Comparison of ENCODE assay signal across 36 cellular contexts in genomic region chr4:47218631-47219030, GRCh38.
"Had no signal": no experiment of that assay in that cellular context is flagged by ENCODE, and none has a peak within 500 bp of the region (broad histone marks: within the 10 kb centered on the region; RNA-seq: fewer than 3 reads in every experiment).

No MANE protein-coding gene starts in this region.

- H3K27ac Mint-ChIP-seq: activated B cell treated with CpG ODN at 0.5 μM for 24 hours; activated CD4-positive, alpha-beta memory T cell treated with anti-CD3 and anti-CD28 coated beads for 36 hours; activated CD4-positive, alpha-beta T cell treated with anti-CD3 and anti-CD28 coated beads, Interleukin-2, amount 10 ng/mL, durations not matched to agents 24 days and 14 days; activated CD8-positive, alpha-beta T cell treated with anti-CD3 and anti-CD28 coated beads for 36 hours; activated naive CD4-positive, alpha-beta T cell treated with anti-CD3 and anti-CD28 coated beads for 36 hours; activated naive CD4-positive, alpha-beta T cell treated with anti-CD3 and anti-CD28 coated beads, Interleukin-2, amount 50 U/mL, for 72 hours; activated naive CD8-positive, alpha-beta T cell treated with anti-CD3 and anti-CD28 coated beads for 36 hours; activated T-cell treated with anti-CD3 and anti-CD28 coated beads, Interleukin-2, amount 50 U/mL, for 72 hours; activated T-helper 1 cell treated with anti-CD3 and anti-CD28 coated beads, Interleukin-12 subunit alpha, Interleukin-12 subunit beta, Interleukin-2, Interleukin-4 antibody, amounts not matched to agents 30 ng/mL and 10 ng/mL and 1 ng/mL, durations not matched to agents 14 hours and 24 hours and 36 hours; activated T-helper 17 cell treated with anti-CD3 and anti-CD28 coated beads, Interleukin-2, amount 50 U/mL, for 72 hours; T-helper 1 cell treated with Interleukin-12 subunit alpha and Interleukin-12 subunit beta and Interleukin-4 antibody, amounts not matched to agents 30 μg/mL and 1 μg/mL, for 36 hours; T-helper 2 cell treated with Interferon-gamma antibody and Interleukin-4, amounts not matched to agents 5 μg/mL and 100 μg/mL, for 36 hours had no signal

- H3K9me3 ChIP-seq: adrenal gland, breast epithelium had no signal

- H3K4me1 Mint-ChIP-seq: activated B cell treated with CpG ODN at 0.5 μM for 24 hours; activated CD4-positive, alpha-beta T cell treated with anti-CD3 and anti-CD28 coated beads, Interleukin-2, amount 10 ng/mL, durations not matched to agents 24 days and 14 days; activated naive CD8-positive, alpha-beta T cell treated with anti-CD3 and anti-CD28 coated beads for 36 hours; activated T-helper 17 cell treated with anti-CD3 and anti-CD28 coated beads, Interleukin-2, amount 50 U/mL, for 72 hours had no signal

- H3K4me1 ChIP-seq: adrenal gland, breast epithelium had no signal

- ATAC-seq: activated CD8-positive, alpha-beta T cell treated with anti-CD3 and anti-CD28 coated beads for 36 hours; activated naive CD4-positive, alpha-beta T cell treated with anti-CD3 and anti-CD28 coated beads, Interleukin-2, amount 50 U/mL, for 72 hours; activated T-cell treated with anti-CD3 and anti-CD28 coated beads, Interleukin-2, amount 50 U/mL, for 4 hours; activated T-cell treated with anti-CD3 and anti-CD28 coated beads, Interleukin-2, amount 50 U/mL, for 72 hours; activated T-helper 17 cell treated with anti-CD3 and anti-CD28 coated beads, Interleukin-2, amount 50 U/mL, for 72 hours had no signal

- H3K27me3 Mint-ChIP-seq: activated B cell treated with CpG ODN at 0.5 μM for 24 hours; activated CD4-positive, alpha-beta memory T cell treated with anti-CD3 and anti-CD28 coated beads for 36 hours; activated CD4-positive, alpha-beta T cell treated with anti-CD3 and anti-CD28 coated beads, Interleukin-2, amount 10 ng/mL, durations not matched to agents 24 days and 14 days; activated CD8-positive, alpha-beta T cell treated with anti-CD3 and anti-CD28 coated beads for 36 hours had no signal

- H3K4me3 Mint-ChIP-seq: activated B cell treated with CpG ODN at 0.5 μM for 24 hours; activated CD4-positive, alpha-beta memory T cell treated with anti-CD3 and anti-CD28 coated beads for 36 hours; activated CD4-positive, alpha-beta T cell treated with anti-CD3 and anti-CD28 coated beads, Interleukin-2, amount 10 ng/mL, durations not matched to agents 24 days and 14 days; activated CD8-positive, alpha-beta T cell treated with anti-CD3 and anti-CD28 coated beads for 36 hours; activated naive CD4-positive, alpha-beta T cell treated with anti-CD3 and anti-CD28 coated beads for 36 hours; activated naive CD8-positive, alpha-beta T cell treated with anti-CD3 and anti-CD28 coated beads for 36 hours; activated T-cell treated with anti-CD3 and anti-CD28 coated beads, Interleukin-2, amount 50 U/mL, for 4 hours; activated T-cell treated with anti-CD3 and anti-CD28 coated beads, Interleukin-2, amount 50 U/mL, for 72 hours; activated T-helper 1 cell treated with anti-CD3 and anti-CD28 coated beads, Interleukin-12 subunit alpha, Interleukin-12 subunit beta, Interleukin-2, Interleukin-4 antibody, amounts not matched to agents 30 ng/mL and 10 ng/mL and 1 ng/mL, durations not matched to agents 14 hours and 24 hours and 36 hours; activated T-helper 17 cell treated with anti-CD3 and anti-CD28 coated beads, Interleukin-2, amount 50 U/mL, for 72 hours; T-helper 1 cell treated with Interleukin-12 subunit alpha and Interleukin-12 subunit beta and Interleukin-4 antibody, amounts not matched to agents 30 μg/mL and 1 μg/mL, for 36 hours; T-helper 2 cell treated with Interferon-gamma antibody and Interleukin-4, amounts not matched to agents 5 μg/mL and 100 μg/mL, for 36 hours had no signal

- FAIRE-seq: TTC549 had no signal

- H3K36me3 Mint-ChIP-seq: activated CD4-positive, alpha-beta memory T cell treated with anti-CD3 and anti-CD28 coated beads for 36 hours; activated naive CD4-positive, alpha-beta T cell treated with anti-CD3 and anti-CD28 coated beads, Interleukin-2, amount 50 U/mL, for 72 hours; activated naive CD8-positive, alpha-beta T cell treated with anti-CD3 and anti-CD28 coated beads for 36 hours had no signal

- DNase-seq: activated B cell treated with CpG ODN at 0.5 μM for 24 hours; activated CD4-positive, alpha-beta memory T cell treated with anti-CD3 and anti-CD28 coated beads for 36 hours; activated CD4-positive, alpha-beta T cell treated with anti-CD3 and anti-CD28 coated beads for 4 hours; activated CD4-positive, alpha-beta T cell treated with anti-CD3 and anti-CD28 coated beads, Interleukin-2, amount 10 ng/mL, durations not matched to agents 24 days and 14 days; activated CD4-positive, alpha-beta T cell treated with anti-CD3 and anti-CD28 coated beads, Interleukin-2, amount 50 U/mL, for 1 hour; activated CD4-positive, alpha-beta T cell treated with anti-CD3 and anti-CD28 coated beads, Interleukin-2, amount 50 U/mL, for 4 hours; activated CD4-positive, CD25-positive, alpha-beta regulatory T cell treated with anti-CD3 and anti-CD28 coated beads, Interleukin-2, amount 50 U/mL, for 72 hours; activated CD8-positive, alpha-beta memory T cell treated with anti-CD3 and anti-CD28 coated beads, Interleukin-2, amount 50 U/mL, for 4 hours; activated CD8-positive, alpha-beta T cell treated with anti-CD3 and anti-CD28 coated beads for 36 hours; activated effector memory CD4-positive, alpha-beta T cell treated with anti-CD3 and anti-CD28 coated beads, Interleukin-2, amount 50 U/mL, for 16 hours; activated gamma-delta T cell treated with Interleukin-2 at 50 U/mL for 16 hours; activated naive CD4-positive, alpha-beta T cell; activated naive CD4-positive, alpha-beta T cell treated with anti-CD3 and anti-CD28 coated beads for 36 hours; activated naive CD4-positive, alpha-beta T cell treated with anti-CD3 and anti-CD28 coated beads, Interleukin-2, amount 50 U/mL, for 16 hours; activated naive CD8-positive, alpha-beta T cell treated with anti-CD3 and anti-CD28 coated beads for 36 hours; activated T-cell treated with anti-CD3 and anti-CD28 coated beads for 4 hours; activated T-cell treated with anti-CD3 and anti-CD28 coated beads, Interleukin-2, amount 50 U/mL, for 1 hour; activated T-cell treated with anti-CD3 and anti-CD28 coated beads, Interleukin-2, amount 50 U/mL, for 4 hours; activated T-cell treated with anti-CD3 and anti-CD28 coated beads, Interleukin-2, amount 50 U/mL, for 72 hours; adrenal gland; amniotic stem cell; aorta; brain microvascular endothelial cell; central memory CD4-positive, alpha-beta T cell; SW 1271; T-helper 1 cell; T-helper 2 cell; T-helper 9 cell had no signal

- H3K36me3 ChIP-seq: adrenal gland, brain microvascular endothelial cell, breast epithelium had no signal

- H3K4me3 ChIP-seq: adrenal gland, breast epithelium had no signal

- H3K27me3 ChIP-seq: adrenal gland, brain microvascular endothelial cell, breast epithelium had no signal

- H3K27ac ChIP-seq: adrenal gland, brain microvascular endothelial cell, breast epithelium, VCaP had no signal

- H3K9me3 Mint-ChIP-seq: activated B cell treated with CpG ODN at 0.5 μM for 24 hours; activated CD4-positive, alpha-beta memory T cell treated with anti-CD3 and anti-CD28 coated beads for 36 hours; activated CD4-positive, alpha-beta T cell treated with anti-CD3 and anti-CD28 coated beads, Interleukin-2, amount 10 ng/mL, durations not matched to agents 24 days and 14 days; activated CD8-positive, alpha-beta T cell treated with anti-CD3 and anti-CD28 coated beads for 36 hours; activated naive CD4-positive, alpha-beta T cell treated with anti-CD3 and anti-CD28 coated beads for 36 hours; activated naive CD4-positive, alpha-beta T cell treated with anti-CD3 and anti-CD28 coated beads, Interleukin-2, amount 50 U/mL, for 72 hours; activated naive CD8-positive, alpha-beta T cell treated with anti-CD3 and anti-CD28 coated beads for 36 hours; activated T-cell treated with anti-CD3 and anti-CD28 coated beads, Interleukin-2, amount 50 U/mL, for 4 hours; activated T-cell treated with anti-CD3 and anti-CD28 coated beads, Interleukin-2, amount 50 U/mL, for 72 hours; activated T-helper 1 cell treated with anti-CD3 and anti-CD28 coated beads, Interleukin-12 subunit alpha, Interleukin-12 subunit beta, Interleukin-2, Interleukin-4 antibody, amounts not matched to agents 30 ng/mL and 10 ng/mL and 1 ng/mL, durations not matched to agents 14 hours and 24 hours and 36 hours; activated T-helper 17 cell treated with anti-CD3 and anti-CD28 coated beads, Interleukin-2, amount 50 U/mL, for 72 hours; T-helper 1 cell treated with Interleukin-12 subunit alpha and Interleukin-12 subunit beta and Interleukin-4 antibody, amounts not matched to agents 30 μg/mL and 1 μg/mL, for 36 hours; T-helper 2 cell treated with Interferon-gamma antibody and Interleukin-4, amounts not matched to agents 5 μg/mL and 100 μg/mL, for 36 hours had no signal
